Comparison of ENCODE assay signal across 19 cellular contexts in genomic region chr13:49225358-49226042, GRCh38. TPM values are rescaled to one million over a fixed set of nuclear protein-coding genes. Genes with fewer than 3 reads are reported as not detected.
DNase-seq lines count a peak whose midpoint lies in the region; ATAC-seq, FAIRE-seq and TF ChIP-seq lines count a peak whose summit lies in the region.
"Had no signal": no experiment of that assay in that cellular context is flagged by ENCODE, and none has a peak within 500 bp of the region (broad histone marks: within the 10 kb centered on the region; RNA-seq: fewer than 3 reads in every experiment).

No MANE protein-coding gene starts in this region.

- POLR2A ChIA-PET in GM12878 (lab: Charles Lee): no interaction called here

- no peak overlapping the region for H3K9ac ChIP-seq in GM12878 (ENCODE audit: control insufficient read depth, insufficient read depth, low read length)
- H3K9ac ChIP-seq: BLaER1 had no signal

- no peak overlapping the region for H3K4me2 ChIP-seq in GM12878 (ENCODE audit: control insufficient read depth, insufficient read depth)
- H3K4me2 ChIP-seq: BLaER1 had no signal

- no peak for FAIRE-seq in GM12878 (lab: Jason Lieb, UNC)
- FAIRE-seq: TTC549 had no signal

- H4K20me1 ChIP-seq in GM12878 (ENCODE audit: control insufficient read depth, insufficient read depth): no peaks in the 10 kb centered on the region
- H4K20me1 ChIP-seq: BLaER1 had no signal

- CTCF ChIA-PET in GM12878 (lab: Yijun Ruan, JAX): no interaction called here

- no peaks in the 10 kb centered on the region for H3K4me1 ChIP-seq in GM12878 (ENCODE audit: control insufficient read depth, insufficient read depth, low read length)
- H3K4me1 ChIP-seq: BLaER1 had no signal

- BruUV-seq in GM12878 (replicated peaks; lab: Mats Ljungman, UMichigan): no TSS peak

- TF ChIP-seq CTCF in LNCAP (IDR thresholded peaks at IDR 0.05): peak; percentile 22; the same call in 1 of the 2 replicates
- TF ChIP-seq CTCF in GM12878 (IDR thresholded peaks at IDR 0.05 in 2 of 3, conservative IDR thresholded peaks at IDR 0.05 in 1 of 3; ENCODE audit: control insufficient read depth in 2 of 3, extremely low read depth in 1 of 3, insufficient read depth in 1 of 3, low read depth in 3 of 3, low read length in 3 of 3): no peak; a peak in 1 of 6 replicates

- TF ChIP-seq POLR2A in GM12878 (IDR thresholded peaks at IDR 0.05; ENCODE audit: low read depth, low read length): no peak

- 2% methylated on average over 3 of the region's 4 CpGs for WGBS in GM12878 (ENCODE audit: insufficient coverage, insufficient replicate concordance, low lambda C conversion rate, missing lambda C conversion rate)

- peak; percentile 1; the same call in 1 of the 2 replicates for TF ChIP-seq RAD21 in GM12878 (IDR thresholded peaks at IDR 0.05; ENCODE audit: insufficient read depth, low read depth, low read length)

- no peak for TF ChIP-seq EP300 in GM12878 (IDR thresholded peaks at IDR 0.05; ENCODE audit: borderline replicate concordance in 1 of 2, control insufficient read depth in 1 of 2, low read depth in 2 of 2, low read length in 2 of 2)

- RAD21 ChIA-PET in GM12878 (lab: Charles Lee; ENCODE audit: unreplicated experiment): interaction anchor here (1.1 kb wide), 1 partner anchor 126 kb away, joined by 4 read pairs; no protein-coding TSS in a partner anchor

- H3K27me3 ChIP-seq in GM12878 (replicated peaks in 1 of 2; ENCODE audit: control insufficient read depth in 2 of 2, insufficient read depth in 2 of 2, low read length in 1 of 2): peaks cover 0 to 2% of the 10 kb centered on the region in 2 experiments; a peak in 3 of 4 replicates

- in situ Hi-C loops in GM12878 (cut with MboI): no loop called here

- SMC1A ChIA-PET in GM12878 (lab: Charles Lee; ENCODE audit: uncharacterized antibody, unreplicated experiment): interaction anchor here (1.2 kb wide), 1 partner anchor 12 kb away, joined by 3 read pairs; no protein-coding TSS in a partner anchor

- DNase-seq in HT-29 (ENCODE audit: low spot score): peak; percentile 18
- no peak for DNase-seq in GM12878 (ENCODE audit: low read depth, low spot score)
- DNase-seq in left lobe of liver (ENCODE audit: low spot score): peak; percentile 65
- no peak for DNase-seq in HCEC 1CT
- DNase-seq in amygdala (lab: John Stamatoyannopoulos, UW): no peak
- no peak for DNase-seq in posterior cingulate gyrus
- DNase-seq: activated CD8-positive, alpha-beta T cell treated with anti-CD3 and anti-CD28 coated beads for 36 hours; DMS 273 treated with DMSO at 0.1 percent for 48 hours; kidney glomerular epithelial cell; NCI-H2081; stimulated activated CD4-positive, alpha-beta T cell treated with anti-CD3 and anti-CD28 coated beads, Interleukin-15, amount 100 ng/mL, for 24 hours had no signal

- H3K27ac ChIP-seq in GM12878 (ENCODE audit: control insufficient read depth, insufficient read depth): no peak overlapping the region
- H3K27ac ChIP-seq: adrenal gland, BLaER1 had no signal

- ATAC-seq in GM12878: no peak
- peak; percentile 92 for ATAC-seq in left lobe of liver
- no peak for ATAC-seq in HG03159 (IDR thresholded peaks at IDR 0.05; ENCODE audit: unreplicated experiment)
- ATAC-seq: activated CD8-positive, alpha-beta T cell treated with anti-CD3 and anti-CD28 coated beads for 36 hours had no signal

- H2AFZ ChIP-seq in GM12878 (ENCODE audit: control insufficient read depth, low read depth, low read length): no peak overlapping the region

- H3K4me3 ChIP-seq in GM12878: no peak overlapping the region
- H3K4me3 ChIP-seq: adrenal gland, BLaER1 had no signal

- no peaks in the 10 kb centered on the region for H3K36me3 ChIP-seq in GM12878 (ENCODE audit: control insufficient read depth in 2 of 2, insufficient read depth in 2 of 2, low read length in 1 of 2)
- H3K36me3 ChIP-seq: adrenal gland, BLaER1 had no signal

- no peaks in the 10 kb centered on the region for H3K79me2 ChIP-seq in GM12878 (ENCODE audit: control insufficient read depth, insufficient read depth, low read length)

- H3K9me3 ChIP-seq in GM12878 (replicated peaks; ENCODE audit: control insufficient read depth, insufficient read depth, low read length): no peaks in the 10 kb centered on the region; the same call in 2 of the 3 replicates
- H3K9me3 ChIP-seq: adrenal gland had no signal

- intact Hi-C loops in GM12878 (cut with micrococcal nuclease; ENCODE audit: unreplicated experiment) (no loop called here), posterior cingulate gyrus (cut with DNase I) (no loop called here)

TF ChIP-seq in GM12878, 131 proteins besides CTCF, POLR2A, EP300 and RAD21 (continues in another document):
- TF ChIP-seq RCOR1 (conservative IDR thresholded peaks at IDR 0.05; ENCODE audit: low read depth, low read length) (no peak), ZNF384 (IDR thresholded peaks at IDR 0.05; ENCODE audit: borderline replicate concordance, low read depth, low read length) (no peak), HSF1 (IDR thresholded peaks at IDR 0.05; ENCODE audit: low read depth, low read length) (no peak), TCF3 (IDR thresholded peaks at IDR 0.05; ENCODE audit: borderline replicate concordance, insufficient read depth, low read depth, low read length) (no peak), ZNF207 (IDR thresholded peaks at IDR 0.05; ENCODE audit: borderline replicate concordance) (no peak), MEF2B (IDR thresholded peaks at IDR 0.05; ENCODE audit: partially characterized antibody, poor library complexity, severe bottlenecking) (no peak), FOXK2 (IDR thresholded peaks at IDR 0.05) (no peak)

RNA-seq across cellular contexts. Expression of gene MLNR, which starts 5.4 kb away (rescaled TPM):
- total RNA-seq in HT-29 (2014; rRNA removed; shearing (Covaris generic)): not detected in 2 replicates
- not detected in 2 replicates for total RNA-seq in GM12878 (2013; cell fraction: nucleolus; rRNA removed)
- total RNA-seq in GM12878 (2014; rRNA removed): not detected in 2 replicates
- not detected in 2 replicates for total RNA-seq in GM12878 (2014; rRNA removed; fragmentation: Illumina TruSeq; extraction: Trizol)
- not detected in 2 replicates for total RNA-seq in GM12878 (2021)
- not detected for polyA plus RNA-seq in GM12878 (2011; ENCODE audit: low read depth)
- polyA plus RNA-seq in GM12878 (2011; rRNA removed): not detected in 2 replicates
- not detected in 2 replicates for polyA plus RNA-seq in GM12878 (2011; cell fraction: cytosol; rRNA removed)
- not detected in 2 replicates for polyA plus RNA-seq in GM12878 (2011; cell fraction: nucleus; rRNA removed)
- polyA plus RNA-seq in GM12878 (2012): not detected in 2 replicates
- polyA plus RNA-seq in GM12878 (2014; fragmentation: Illumina TruSeq; extraction: Trizol): not detected in 2 replicates
- not detected for polyA plus RNA-seq in GM12878 (2014; fragmentation: Nextera tagmentation; extraction: Ambion mirVana)
- not detected in 2 replicates for polyA plus RNA-seq in GM12878 (2014; rRNA removed)
- not detected for polyA plus RNA-seq in GM12878 (2016; fragmentation: Nextera tagmentation; extraction: Ambion mirVana)
- polyA minus RNA-seq in GM12878 (2011; rRNA and poly(A)+ RNA removed): not detected in 2 replicates
- not detected in 2 replicates for polyA minus RNA-seq in GM12878 (2011; cell fraction: cytosol; rRNA and poly(A)+ RNA removed)
- not detected in 2 replicates for polyA minus RNA-seq in GM12878 (2011; cell fraction: nucleus; rRNA and poly(A)+ RNA removed)
- total RNA-seq in left lobe of liver: not detected
- total RNA-seq: activated CD8-positive, alpha-beta T cell treated with anti-CD3 and anti-CD28 coated beads for 36 hours; activated T-helper 1 cell treated with anti-CD3 and anti-CD28 coated beads, Interleukin-12 subunit alpha, Interleukin-12 subunit beta, Interleukin-2, Interleukin-4 antibody, amounts not matched to agents 30 ng/mL and 10 ng/mL and 1 ng/mL, durations not matched to agents 14 hours and 24 hours and 36 hours; adrenal gland; H4; subcutaneous adipose tissue had no signal
- polyA plus RNA-seq: adrenal gland had no signal

RNA-seq across cellular contexts. Expression of gene CDADC1, which starts 22.2 kb away (rescaled TPM):
- total RNA-seq in HT-29 (2014; rRNA removed; shearing (Covaris generic)): 6.4 and 6.5 TPM in 2 replicates
- total RNA-seq in GM12878 (2013; cell fraction: nucleolus; rRNA removed): 7.1 and 12.8 TPM in 2 replicates
- total RNA-seq in GM12878 (2014; rRNA removed): 2.7 and 4.0 TPM in 2 replicates
- total RNA-seq in GM12878 (2014; rRNA removed; fragmentation: Illumina TruSeq; extraction: Trizol): 2.6 and 3.5 TPM in 2 replicates
- total RNA-seq in GM12878 (2021): 5.6 and 6.5 TPM in 2 replicates
- 3.6 TPM for polyA plus RNA-seq in GM12878 (2011; ENCODE audit: low read depth)
- polyA plus RNA-seq in GM12878 (2011; rRNA removed): 4.8 and 6.8 TPM in 2 replicates
- 1.3 and 1.8 TPM in 2 replicates for polyA plus RNA-seq in GM12878 (2011; cell fraction: cytosol; rRNA removed)
- polyA plus RNA-seq in GM12878 (2011; cell fraction: nucleus; rRNA removed): 2.9 and 3.5 TPM in 2 replicates
- polyA plus RNA-seq in GM12878 (2012): 4.2 and 7.4 TPM in 2 replicates
- 3.3 and 6.0 TPM in 2 replicates for polyA plus RNA-seq in GM12878 (2014; fragmentation: Illumina TruSeq; extraction: Trizol)
- 1 to 10 TPM; 6.3 to 7.3 TPM for polyA plus RNA-seq in GM12878 (2014; fragmentation: Nextera tagmentation; extraction: Ambion mirVana)
- polyA plus RNA-seq in GM12878 (2014; rRNA removed): 4.6 and 5.3 TPM in 2 replicates
- polyA plus RNA-seq in GM12878 (2016; fragmentation: Nextera tagmentation; extraction: Ambion mirVana): 1 to 10 TPM; 6.3 TPM
- polyA minus RNA-seq in GM12878 (2011; rRNA and poly(A)+ RNA removed): 2.2 and 5.1 TPM in 2 replicates
- polyA minus RNA-seq in GM12878 (2011; cell fraction: cytosol; rRNA and poly(A)+ RNA removed): 1.1 and 1.6 TPM in 2 replicates
- polyA minus RNA-seq in GM12878 (2011; cell fraction: nucleus; rRNA and poly(A)+ RNA removed): 8.6 and 15.6 TPM in 2 replicates
- 8.3 TPM for total RNA-seq in left lobe of liver

Comparison
In these comparisons a context has a peak if more than half of its experiments do, and no peak if none do; other contexts are left out.
1. DNase-seq: peak in HT-29 (single experiment) and left lobe of liver (single experiment); none in GM12878 (single experiment), HCEC 1CT (single experiment), amygdala (0 of 56) and posterior cingulate gyrus (0 of 10).